ENCODE assay signal across 1 cellular context in the genomic region with DNA sequence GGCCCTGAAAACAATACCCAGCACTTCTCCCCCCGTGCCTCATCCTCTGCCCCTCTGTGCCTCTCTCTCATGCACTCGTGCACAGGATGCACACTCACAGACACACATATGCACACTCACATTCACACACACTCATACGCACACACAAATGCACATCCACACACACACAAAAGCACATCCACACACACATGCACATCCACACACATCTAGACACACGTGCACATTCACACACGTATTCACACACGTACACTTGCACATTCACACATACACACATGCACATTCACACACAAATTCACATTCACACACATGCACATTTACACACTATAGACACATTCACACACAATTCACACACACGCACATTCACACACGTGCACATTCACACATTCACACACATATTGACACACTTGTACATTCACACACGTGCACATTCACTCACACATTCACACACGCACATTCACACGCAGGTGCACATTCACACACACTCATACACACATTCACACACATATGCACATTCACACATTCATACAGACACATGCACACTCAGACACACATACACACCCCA.
A peak's percentile ranks its signal among the peaks of the same experiment; 100 is the strongest.
TF ChIP-seq lines count a peak whose summit lies in the region.

No MANE protein-coding gene starts in this region.

TF ChIP-seq in K562, 482 proteins besides CTCF, POLR2A, EP300 and RAD21:
- TF ChIP-seq, protein P1, sequence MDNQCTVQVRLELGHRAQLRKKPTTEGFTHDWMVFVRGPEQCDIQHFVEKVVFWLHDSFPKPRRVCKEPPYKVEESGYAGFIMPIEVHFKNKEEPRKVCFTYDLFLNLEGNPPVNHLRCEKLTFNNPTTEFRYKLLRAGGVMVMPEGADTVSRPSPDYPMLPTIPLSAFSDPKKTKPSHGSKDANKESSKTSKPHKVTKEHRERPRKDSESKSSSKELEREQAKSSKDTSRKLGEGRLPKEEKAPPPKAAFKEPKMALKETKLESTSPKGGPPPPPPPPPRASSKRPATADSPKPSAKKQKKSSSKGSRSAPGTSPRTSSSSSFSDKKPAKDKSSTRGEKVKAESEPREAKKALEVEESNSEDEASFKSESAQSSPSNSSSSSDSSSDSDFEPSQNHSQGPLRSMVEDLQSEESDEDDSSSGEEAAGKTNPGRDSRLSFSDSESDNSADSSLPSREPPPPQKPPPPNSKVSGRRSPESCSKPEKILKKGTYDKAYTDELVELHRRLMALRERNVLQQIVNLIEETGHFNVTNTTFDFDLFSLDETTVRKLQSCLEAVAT (IDR thresholded peaks at IDR 0.05): peak in 1 of 2 experiments; percentile 31; a peak in 1 of 4 replicates
- TF ChIP-seq HDAC1 (IDR thresholded peaks at IDR 0.05) (0 out of 4 replicates have a peak, but pooled peaks of 1 of the 2 experiments have one; percentile 9), PHF20 (IDR thresholded peaks at IDR 0.05; ENCODE audit: partially characterized antibody) (peak; percentile 32), ZC3H11A (IDR thresholded peaks at IDR 0.05; ENCODE audit: low read depth, low read length) (no peak), CEBPB (tag; IDR thresholded peaks at IDR 0.05) (no peak), OTX1 (CRISPR knock-in tag; IDR thresholded peaks at IDR 0.05) (0 out of 2 replicates have a peak, but pooled peaks have one; percentile 46), ZNF436 (CRISPR knock-in tag; IDR thresholded peaks at IDR 0.05) (no peak), ELF4 (CRISPR knock-in tag; IDR thresholded peaks at IDR 0.05) (0 out of 2 replicates have a peak, but pooled peaks have one; percentile 24), RFX5 (IDR thresholded peaks at IDR 0.05; ENCODE audit: low read depth, low read length) (no peak)
- TF ChIP-seq, protein P2, sequence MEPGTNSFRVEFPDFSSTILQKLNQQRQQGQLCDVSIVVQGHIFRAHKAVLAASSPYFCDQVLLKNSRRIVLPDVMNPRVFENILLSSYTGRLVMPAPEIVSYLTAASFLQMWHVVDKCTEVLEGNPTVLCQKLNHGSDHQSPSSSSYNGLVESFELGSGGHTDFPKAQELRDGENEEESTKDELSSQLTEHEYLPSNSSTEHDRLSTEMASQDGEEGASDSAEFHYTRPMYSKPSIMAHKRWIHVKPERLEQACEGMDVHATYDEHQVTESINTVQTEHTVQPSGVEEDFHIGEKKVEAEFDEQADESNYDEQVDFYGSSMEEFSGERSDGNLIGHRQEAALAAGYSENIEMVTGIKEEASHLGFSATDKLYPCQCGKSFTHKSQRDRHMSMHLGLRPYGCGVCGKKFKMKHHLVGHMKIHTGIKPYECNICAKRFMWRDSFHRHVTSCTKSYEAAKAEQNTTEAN (CRISPR knock-in tag; IDR thresholded peaks at IDR 0.05): peak; percentile 67; the same call in 1 of the 2 replicates
- TF ChIP-seq, protein P3, sequence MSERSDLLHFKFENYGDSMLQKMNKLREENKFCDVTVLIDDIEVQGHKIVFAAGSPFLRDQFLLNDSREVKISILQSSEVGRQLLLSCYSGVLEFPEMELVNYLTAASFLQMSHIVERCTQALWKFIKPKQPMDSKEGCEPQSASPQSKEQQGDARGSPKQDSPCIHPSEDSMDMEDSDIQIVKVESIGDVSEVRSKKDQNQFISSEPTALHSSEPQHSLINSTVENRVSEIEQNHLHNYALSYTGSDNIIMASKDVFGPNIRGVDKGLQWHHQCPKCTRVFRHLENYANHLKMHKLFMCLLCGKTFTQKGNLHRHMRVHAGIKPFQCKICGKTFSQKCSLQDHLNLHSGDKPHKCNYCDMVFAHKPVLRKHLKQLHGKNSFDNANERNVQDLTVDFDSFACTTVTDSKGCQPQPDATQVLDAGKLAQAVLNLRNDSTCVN (CRISPR knock-in tag; IDR thresholded peaks at IDR 0.05): peak; percentile 66; the same call in 1 of the 2 replicates
- TF ChIP-seq, protein P4, sequence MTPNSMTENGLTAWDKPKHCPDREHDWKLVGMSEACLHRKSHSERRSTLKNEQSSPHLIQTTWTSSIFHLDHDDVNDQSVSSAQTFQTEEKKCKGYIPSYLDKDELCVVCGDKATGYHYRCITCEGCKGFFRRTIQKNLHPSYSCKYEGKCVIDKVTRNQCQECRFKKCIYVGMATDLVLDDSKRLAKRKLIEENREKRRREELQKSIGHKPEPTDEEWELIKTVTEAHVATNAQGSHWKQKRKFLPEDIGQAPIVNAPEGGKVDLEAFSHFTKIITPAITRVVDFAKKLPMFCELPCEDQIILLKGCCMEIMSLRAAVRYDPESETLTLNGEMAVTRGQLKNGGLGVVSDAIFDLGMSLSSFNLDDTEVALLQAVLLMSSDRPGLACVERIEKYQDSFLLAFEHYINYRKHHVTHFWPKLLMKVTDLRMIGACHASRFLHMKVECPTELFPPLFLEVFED (CRISPR knock-in tag; conservative IDR thresholded peaks at IDR 0.05): 0 out of 2 replicates have a peak, but pooled peaks have one; percentile 30
- TF ChIP-seq, protein P5, sequence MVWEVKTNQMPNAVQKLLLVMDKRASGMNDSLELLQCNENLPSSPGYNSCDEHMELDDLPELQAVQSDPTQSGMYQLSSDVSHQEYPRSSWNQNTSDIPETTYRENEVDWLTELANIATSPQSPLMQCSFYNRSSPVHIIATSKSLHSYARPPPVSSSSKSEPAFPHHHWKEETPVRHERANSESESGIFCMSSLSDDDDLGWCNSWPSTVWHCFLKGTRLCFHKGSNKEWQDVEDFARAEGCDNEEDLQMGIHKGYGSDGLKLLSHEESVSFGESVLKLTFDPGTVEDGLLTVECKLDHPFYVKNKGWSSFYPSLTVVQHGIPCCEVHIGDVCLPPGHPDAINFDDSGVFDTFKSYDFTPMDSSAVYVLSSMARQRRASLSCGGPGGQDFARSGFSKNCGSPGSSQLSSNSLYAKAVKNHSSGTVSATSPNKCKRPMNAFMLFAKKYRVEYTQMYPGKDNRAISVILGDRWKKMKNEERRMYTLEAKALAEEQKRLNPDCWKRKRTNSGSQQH (CRISPR knock-in tag; IDR thresholded peaks at IDR 0.05): peak; percentile 43; the same call in 1 of the 2 replicates
